ENCODE assay signal across 2 cellular contexts in genomic region chr7:36765605-36766004, GRCh38.
TF ChIP-seq lines count a peak whose summit lies in the region.

No MANE protein-coding gene starts in this region.

TF ChIP-seq in SK-N-SH, 30 proteins besides CTCF, POLR2A, EP300 and RAD21:
- TF ChIP-seq REST (IDR thresholded peaks at IDR 0.05; ENCODE audit: low read depth, low read length) (no peak), USF1 (IDR thresholded peaks at IDR 0.05; ENCODE audit: borderline replicate concordance, low read depth) (peak; percentile 60; the same call in 1 of the 2 replicates)

TF ChIP-seq in SK-N-SH treated with all-trans-retinoic acid at 6 μM for 48 hours, 23 proteins besides CTCF, POLR2A, EP300 and RAD21 (continued from another document):
- TF ChIP-seq CREB5 (CRISPR knock-in tag; IDR thresholded peaks at IDR 0.05; ENCODE audit: low read depth), result no peak
- TF ChIP-seq GLIS3 (CRISPR knock-in tag; IDR thresholded peaks at IDR 0.05), result no peak
- TF ChIP-seq ZFP3 (CRISPR knock-in tag; IDR thresholded peaks at IDR 0.05), result no peak
- no peak for TF ChIP-seq PPARA (CRISPR knock-in tag; IDR thresholded peaks at IDR 0.05; ENCODE audit: borderline replicate concordance)
- TF ChIP-seq CSDC2 (CRISPR knock-in tag; IDR thresholded peaks at IDR 0.05), result no peak
- TF ChIP-seq TSHZ2 (CRISPR knock-in tag; IDR thresholded peaks at IDR 0.05), result no peak
- TF ChIP-seq SNAI2 (CRISPR knock-in tag; IDR thresholded peaks at IDR 0.05), result no peak
- TF ChIP-seq PATZ1 (CRISPR knock-in tag; IDR thresholded peaks at IDR 0.05; ENCODE audit: borderline replicate concordance), result no peak
- no peak for TF ChIP-seq ZNF70 (CRISPR knock-in tag; IDR thresholded peaks at IDR 0.05)
- TF ChIP-seq TOX (CRISPR knock-in tag; IDR thresholded peaks at IDR 0.05; ENCODE audit: borderline replicate concordance), result no peak
- TF ChIP-seq ARNTL (CRISPR knock-in tag; IDR thresholded peaks at IDR 0.05; ENCODE audit: borderline replicate concordance, low read depth), result no peak
- TF ChIP-seq ISL1 (CRISPR knock-in tag; IDR thresholded peaks at IDR 0.05), result no peak
- no peak for TF ChIP-seq TCF4 (CRISPR knock-in tag; IDR thresholded peaks at IDR 0.05; ENCODE audit: borderline replicate concordance)
TF ChIP-seq in SK-N-SH treated with all-trans-retinoic acid at 6 μM for 48 hours: peak in this region for 0.
